Comparison of ENCODE assay signal across 8 cellular contexts in the genomic region with DNA sequence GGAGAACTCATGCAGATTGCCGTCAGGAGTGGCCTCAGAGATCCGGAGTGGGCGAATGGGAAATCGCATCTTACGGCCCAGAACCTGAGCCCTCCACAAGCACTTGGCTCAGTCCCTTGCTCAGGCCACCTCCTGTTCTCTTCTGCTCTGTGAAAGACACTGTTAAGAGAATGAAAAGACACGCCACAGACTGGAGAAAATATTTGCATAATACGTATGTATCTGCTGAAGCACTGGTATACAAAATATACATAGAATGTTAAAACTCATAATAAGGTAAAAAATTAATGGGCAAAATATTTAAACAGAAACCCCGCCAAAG. TPM values are rescaled to one million over a fixed set of nuclear protein-coding genes. Genes with fewer than 3 reads are reported as not detected.
DNase-seq lines count a peak whose midpoint lies in the region; ATAC-seq and TF ChIP-seq lines count a peak whose summit lies in the region.

No MANE protein-coding gene starts in this region.

- no peaks in the 10 kb centered on the region for H3K9me2 ChIP-seq in hepatocyte (replicated peaks; ENCODE audit: insufficient read depth)

- H3K9me3 ChIP-seq in cardiac muscle cell (ENCODE audit: low read depth) (no peaks in the 10 kb centered on the region), right atrium auricular region (no peaks in the 10 kb centered on the region), hepatocyte (ENCODE audit: low read depth) (no peaks in the 10 kb centered on the region), thymus (ENCODE audit: control insufficient read depth) (no peaks in the 10 kb centered on the region)

- no peaks in the 10 kb centered on the region for H3K36me3 ChIP-seq in cardiac muscle cell
- no peaks in the 10 kb centered on the region for H3K36me3 ChIP-seq in right atrium auricular region
- no peaks in the 10 kb centered on the region for H3K36me3 ChIP-seq in hepatocyte (replicated peaks; ENCODE audit: insufficient read depth, low read depth)
- no peaks in the 10 kb centered on the region for H3K36me3 ChIP-seq in thymus (ENCODE audit: control insufficient read depth, insufficient read depth)

- peak overlapping the region; percentile 97 for H2AFZ ChIP-seq in hepatocyte

- H3K27me3 ChIP-seq in cardiac muscle cell (peaks cover 78% of the 10 kb centered on the region), right atrium auricular region (peaks cover 9% of the 10 kb centered on the region in 2 donors), hepatocyte (peaks cover 11% of the 10 kb centered on the region), thymus (ENCODE audit: control insufficient read depth, insufficient read depth) (peaks cover 25% of the 10 kb centered on the region)

- H3K27ac ChIP-seq in cardiac muscle cell (no peak overlapping the region), right atrium auricular region (no peak overlapping the region), hepatocyte (no peak overlapping the region), thymus (ENCODE audit: low read depth) (no peak overlapping the region)

- H3K4me3 ChIP-seq in cardiac muscle cell (peak overlapping the region; percentile 52), right atrium auricular region (peak overlapping the region in 1 of 2 donors; percentile 44), hepatocyte (no peak overlapping the region), thymus (ENCODE audit: low read length) (peak overlapping the region; percentile 62)

- H3K4me1 ChIP-seq in cardiac muscle cell (ENCODE audit: low read depth) (no peaks in the 10 kb centered on the region), right atrium auricular region (peaks cover 0 to 12% of the 10 kb centered on the region in 2 donors), hepatocyte (ENCODE audit: insufficient read depth) (no peaks in the 10 kb centered on the region), thymus (ENCODE audit: control insufficient read depth, insufficient read depth, low read length) (peaks cover 5% of the 10 kb centered on the region)

- TF ChIP-seq CTCF in cardiac muscle cell (IDR thresholded peaks at IDR 0.05; ENCODE audit: low read depth, low read length) = no peak
- TF ChIP-seq CTCF in right atrium auricular region (IDR thresholded peaks at IDR 0.05) = no peak
- no peak for TF ChIP-seq CTCF in hepatocyte (IDR thresholded peaks at IDR 0.05; ENCODE audit: poor library complexity)

- H3K79me2 ChIP-seq in hepatocyte = no peaks in the 10 kb centered on the region

- ATAC-seq in SK-N-SH treated with all-trans-retinoic acid at 6 μM for 48 hours = peak; percentile 52
- no peak for ATAC-seq in GM18861 (IDR thresholded peaks at IDR 0.05; ENCODE audit: unreplicated experiment)

- H3K4me2 ChIP-seq in hepatocyte = peak overlapping the region; percentile 97

- 24% methylated on average over 8 of the region's 8 CpGs for WGBS in hepatocyte (ENCODE audit: low lambda C conversion rate, missing lambda C conversion rate)
- 17% methylated on average over 8 of the region's 8 CpGs for WGBS in thymus

- H4K20me1 ChIP-seq in hepatocyte (ENCODE audit: insufficient read depth, poor library complexity, severe bottlenecking) = no peaks in the 10 kb centered on the region

- DNase-seq in cardiac muscle cell (ENCODE audit: low read depth in 1 of 2, low spot score in 1 of 2) (no peak), right atrium auricular region (ENCODE audit: low spot score) (no peak), hepatocyte (ENCODE audit: low spot score) (no peak), NCI-H2171 treated with DMSO at 0.1 percent for 48 hours (lab: John Stamatoyannopoulos, UW) (no peak), NCI-H226 (no peak)

TF ChIP-seq in SK-N-SH treated with all-trans-retinoic acid at 6 μM for 48 hours, 23 proteins besides CTCF, POLR2A, EP300 and RAD21:
- TF ChIP-seq ZFP30 (CRISPR knock-in tag; IDR thresholded peaks at IDR 0.05) = no peak
- TF ChIP-seq PPARA (CRISPR knock-in tag; IDR thresholded peaks at IDR 0.05; ENCODE audit: borderline replicate concordance) = no peak
- TF ChIP-seq POU6F1 (CRISPR knock-in tag; IDR thresholded peaks at IDR 0.05; ENCODE audit: borderline replicate concordance, low read depth) = no peak
- TF ChIP-seq ISL1 (CRISPR knock-in tag; IDR thresholded peaks at IDR 0.05) = no peak
- no peak for TF ChIP-seq CSDC2 (CRISPR knock-in tag; IDR thresholded peaks at IDR 0.05)
- no peak for TF ChIP-seq ZC3H10 (CRISPR knock-in tag; IDR thresholded peaks at IDR 0.05)
- TF ChIP-seq OSR1 (CRISPR knock-in tag; IDR thresholded peaks at IDR 0.05) = no peak
- TF ChIP-seq RARB (CRISPR knock-in tag; IDR thresholded peaks at IDR 0.05) = no peak
- no peak for TF ChIP-seq ARNTL (CRISPR knock-in tag; IDR thresholded peaks at IDR 0.05; ENCODE audit: borderline replicate concordance, low read depth)
- TF ChIP-seq, protein P1, sequence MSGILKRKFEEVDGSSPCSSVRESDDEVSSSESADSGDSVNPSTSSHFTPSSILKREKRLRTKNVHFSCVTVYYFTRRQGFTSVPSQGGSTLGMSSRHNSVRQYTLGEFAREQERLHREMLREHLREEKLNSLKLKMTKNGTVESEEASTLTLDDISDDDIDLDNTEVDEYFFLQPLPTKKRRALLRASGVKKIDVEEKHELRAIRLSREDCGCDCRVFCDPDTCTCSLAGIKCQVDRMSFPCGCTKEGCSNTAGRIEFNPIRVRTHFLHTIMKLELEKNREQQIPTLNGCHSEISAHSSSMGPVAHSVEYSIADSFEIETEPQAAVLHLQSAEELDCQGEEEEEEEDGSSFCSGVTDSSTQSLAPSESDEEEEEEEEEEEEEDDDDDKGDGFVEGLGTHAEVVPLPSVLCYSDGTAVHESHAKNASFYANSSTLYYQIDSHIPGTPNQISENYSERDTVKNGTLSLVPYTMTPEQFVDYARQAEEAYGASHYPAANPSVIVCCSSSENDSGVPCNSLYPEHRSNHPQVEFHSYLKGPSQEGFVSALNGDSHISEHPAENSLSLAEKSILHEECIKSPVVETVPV (CRISPR knock-in tag; IDR thresholded peaks at IDR 0.05) = no peak
TF ChIP-seq in SK-N-SH treated with all-trans-retinoic acid at 6 μM for 48 hours: peak in this region for 0.

RNA-seq across cellular contexts. Expression of gene POM121L2, which starts 0.8 kb away (rescaled TPM):
- total RNA-seq in cardiac muscle cell = 0.18 TPM in 1 of 2 replicates, not detected in the other
- polyA plus RNA-seq in cardiac muscle cell = 0.60 TPM in 1 of 2 replicates, not detected in the other
- not detected for total RNA-seq in right atrium auricular region
- 0.04 TPM in 1 of 2 replicates, not detected in the other for total RNA-seq in hepatocyte
- not detected in 2 replicates for polyA plus RNA-seq in hepatocyte
- polyA plus RNA-seq in thymus = not detected
